Comparison of ENCODE assay signal across 9 cellular contexts in genomic region chr5:16666861-16667481, GRCh38. TPM values are rescaled to one million over a fixed set of nuclear protein-coding genes. Genes with fewer than 3 reads are reported as not detected.
A peak's percentile ranks its signal among the peaks of the same experiment; 100 is the strongest.
DNase-seq lines count a peak whose midpoint lies in the region; ATAC-seq, FAIRE-seq and TF ChIP-seq lines count a peak whose summit lies in the region.
"Had no signal": no experiment of that assay in that cellular context is flagged by ENCODE, and none has a peak within 500 bp of the region (broad histone marks: within the 10 kb centered on the region; RNA-seq: fewer than 3 reads in every experiment).

No MANE protein-coding gene starts in this region.

- no peak for TF ChIP-seq EP300 in suprapubic skin (IDR thresholded peaks at IDR 0.05)

- in situ Hi-C loops in astrocyte of the cerebellum (cut with HindIII; ENCODE audit: low sequenced_read_pairs), result loop anchor here (10.0 kb wide), 1 partner anchor 62 kb away; no protein-coding TSS in a partner anchor

- H3K27ac ChIP-seq in layer of hippocampus (ENCODE audit: low read depth, low read length) (peak overlapping the region; percentile 47), suprapubic skin (no peak overlapping the region)

- H3K9me3 ChIP-seq in suprapubic skin, result no peaks in the 10 kb centered on the region

- H3K36me3 ChIP-seq in suprapubic skin, result peaks cover 53% of the 10 kb centered on the region

- ATAC-seq in HG03175 (IDR thresholded peaks at IDR 0.05; ENCODE audit: unreplicated experiment) (no peak), GM21737 (IDR thresholded peaks at IDR 0.05; ENCODE audit: unreplicated experiment) (no peak)

- 34% methylated on average over 11 of the region's 12 CpGs for WGBS in suprapubic skin

- peaks cover 5% of the 10 kb centered on the region for H3K4me1 ChIP-seq in suprapubic skin

- H3K27me3 ChIP-seq in layer of hippocampus (ENCODE audit: control insufficient read depth, insufficient read depth, low read length), result no peaks in the 10 kb centered on the region
- no peaks in the 10 kb centered on the region for H3K27me3 ChIP-seq in suprapubic skin

- no peak for DNase-seq in D721Med (ENCODE audit: insufficient read length, low spot score)
- DNase-seq in NCI-H2081 (lab: John Stamatoyannopoulos, UW), result peak; percentile 75 to 77
- DNase-seq in astrocyte of the cerebellum (ENCODE audit: low read depth), result peak; percentile 3
- DNase-seq in suprapubic skin (ENCODE audit: low spot score in 2 of 2), result no peak
- DNase-seq in NK-92 treated with Interleukin-12 subunit alpha and Interleukin-12 subunit beta, amount 100 ng/mL, for 24 hours (lab: John Stamatoyannopoulos, UW), result no peak

- no peak for FAIRE-seq in D721Med (lab: Jason Lieb, UNC)
- FAIRE-seq: endometrium had no signal

- H3K4me3 ChIP-seq in astrocyte of the cerebellum (ENCODE audit: low read depth, low read length), result no peak overlapping the region
- H3K4me3 ChIP-seq in suprapubic skin, result no peak overlapping the region

- peak; percentile 26 for TF ChIP-seq CTCF in D721Med (IDR thresholded peaks at IDR 0.05; ENCODE audit: insufficient read depth, missing control alignments)
- TF ChIP-seq CTCF in astrocyte of the cerebellum (IDR thresholded peaks at IDR 0.05; ENCODE audit: low read depth, low read length, missing control alignments), result peak; percentile 47
- TF ChIP-seq CTCF in suprapubic skin (IDR thresholded peaks at IDR 0.05), result peak; percentile 28 to 34

- TF ChIP-seq POLR2A in suprapubic skin (IDR thresholded peaks at IDR 0.05), result no peak

RNA-seq across cellular contexts. Expression of gene RETREG1, which starts 50.2 kb away (rescaled TPM):
- 10 to 100 TPM; 24.7 to 47.3 (median 31.4) TPM for total RNA-seq in suprapubic skin

Comparison
In these comparisons a context has a peak if more than half of its experiments do, and no peak if none do; other contexts are left out.
1. DNase-seq: peak in NCI-H2081 (2 of 2) and astrocyte of the cerebellum (single experiment); none in D721Med (single experiment), suprapubic skin (0 of 2) and NK-92 treated with Interleukin-12 subunit alpha and Interleukin-12 subunit beta, amount 100 ng/mL, for 24 hours (single experiment).
2. Peak in every context shown above with its lines, with median percentiles within 50 percentile points of each other: CTCF ChIP-seq.